ENCODE assay signal across 8 cellular contexts in the genomic region with DNA sequence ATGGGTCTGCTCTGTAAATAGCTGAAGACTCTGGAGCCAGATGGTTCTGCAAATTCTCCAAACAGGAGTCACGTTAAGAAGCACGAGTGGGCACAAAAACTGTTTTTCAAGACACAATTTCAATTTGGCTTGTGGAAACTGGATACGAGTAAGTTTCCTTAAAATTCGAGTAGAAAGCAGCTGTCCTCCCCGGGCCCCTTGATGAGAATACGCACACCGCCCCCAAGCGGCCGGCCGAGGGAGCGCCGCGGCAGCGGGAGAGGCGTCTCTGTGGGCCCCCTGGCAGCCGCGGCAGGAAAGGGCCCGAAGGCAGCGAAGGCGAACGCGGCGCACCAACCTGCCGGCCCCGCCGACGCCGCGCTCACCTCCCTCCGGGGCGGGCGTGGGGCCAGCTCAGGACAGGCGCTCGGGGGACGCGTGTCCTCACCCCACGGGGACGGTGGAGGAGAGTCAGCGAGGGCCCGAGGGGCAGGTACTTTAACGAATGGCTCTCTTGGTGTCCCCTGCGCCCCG.
DNase-seq lines count a peak whose midpoint lies in the region; ATAC-seq and TF ChIP-seq lines count a peak whose summit lies in the region.

No MANE protein-coding gene starts in this region.

- peaks cover 19% of the 10 kb centered on the region for H3K4me1 Mint-ChIP-seq in stimulated activated naive CD8-positive, alpha-beta T cell treated with anti-CD3 and anti-CD28 coated beads, Interleukin-15, amount 100 ng/mL, for 72 hours

- H3K4me3 ChIP-seq in foreskin fibroblast (ENCODE audit: low read depth in 1 of 2, low read length in 2 of 2) (peak overlapping the region; percentile 83 to 97), neuron (ENCODE audit: low read length) (peak overlapping the region; percentile 73)

- H3K9me3 Mint-ChIP-seq in stimulated activated naive CD8-positive, alpha-beta T cell treated with anti-CD3 and anti-CD28 coated beads, Interleukin-15, amount 100 ng/mL, for 72 hours, result no peaks in the 10 kb centered on the region

- H3K36me3 ChIP-seq in neuron (ENCODE audit: insufficient read depth, low read length), result peaks cover 29% of the 10 kb centered on the region

- no peaks in the 10 kb centered on the region for H3K27me3 ChIP-seq in neuron (ENCODE audit: insufficient read depth, low read length)

- peak; percentile 94 for TF ChIP-seq CTCF in foreskin fibroblast (IDR thresholded peaks at IDR 0.05; ENCODE audit: low read depth, low read length)

- peak; percentile 73 for ATAC-seq in GM21717 (IDR thresholded peaks at IDR 0.05; ENCODE audit: unreplicated experiment)
- ATAC-seq in stimulated activated naive CD8-positive, alpha-beta T cell treated with anti-CD3 and anti-CD28 coated beads, Interleukin-15, amount 100 ng/mL, for 72 hours, result peak; percentile 90

- H3K9me3 ChIP-seq in neuron (ENCODE audit: low read length), result no peaks in the 10 kb centered on the region

- peak overlapping the region; percentile 98 for H2AFZ ChIP-seq in neuron (ENCODE audit: low read depth, low read length)

- peak overlapping the region; percentile 69 to 75 for H3K4me3 Mint-ChIP-seq in stimulated activated naive CD8-positive, alpha-beta T cell treated with anti-CD3 and anti-CD28 coated beads, Interleukin-15, amount 100 ng/mL, for 72 hours

- peaks cover 42% of the 10 kb centered on the region for H3K4me1 ChIP-seq in neuron (ENCODE audit: insufficient read depth, low read length)

- peaks cover 64% of the 10 kb centered on the region for H3K27me3 Mint-ChIP-seq in stimulated activated naive CD8-positive, alpha-beta T cell treated with anti-CD3 and anti-CD28 coated beads, Interleukin-15, amount 100 ng/mL, for 72 hours

- H3K27ac Mint-ChIP-seq in stimulated activated naive CD8-positive, alpha-beta T cell treated with anti-CD3 and anti-CD28 coated beads, Interleukin-15, amount 100 ng/mL, for 72 hours, result peak overlapping the region in 1 of 2 donors; percentile 27

- DNase-seq in D341Med (ENCODE audit: low spot score) (peak; percentile 94), Kasumi-1 (lab: John Stamatoyannopoulos, UW) (peak; percentile 18 to 58), SHP77 treated with DMSO at 0.1 percent for 48 hours (lab: John Stamatoyannopoulos, UW) (peak; percentile 58), activated gamma-delta T cell treated with Interleukin-2 at 50 U/mL for 16 hours (peak; percentile 91), foreskin fibroblast (peak; percentile 91 to 98)
- peak; percentile 89 to 91 for DNase-seq in stimulated activated naive CD8-positive, alpha-beta T cell treated with anti-CD3 and anti-CD28 coated beads, Interleukin-15, amount 100 ng/mL, for 72 hours

Comparison
In these comparisons a context has a peak if more than half of its experiments do, and no peak if none do; other contexts are left out.
1. Peak in every context shown above with its lines: DNase-seq, ATAC-seq and H3K4me3 ChIP-seq.
2. DNase-seq: peak in every context shown above with its lines; median percentile 94 in foreskin fibroblast; 94 in D341Med; 91 in activated gamma-delta T cell treated with Interleukin-2 at 50 U/mL for 16 hours; 90 in stimulated activated naive CD8-positive, alpha-beta T cell treated with anti-CD3 and anti-CD28 coated beads, Interleukin-15, amount 100 ng/mL, for 72 hours; 58 in SHP77 treated with DMSO at 0.1 percent for 48 hours; 38 in Kasumi-1.